8 cellular contexts compared by ENCODE assay signal in genomic region chr5:131164161-131164930, GRCh38. TPM values are rescaled to one million over a fixed set of nuclear protein-coding genes. Genes with fewer than 3 reads are reported as not detected.
DNase-seq lines count a peak whose midpoint lies in the region; ATAC-seq and TF ChIP-seq lines count a peak whose summit lies in the region.

No MANE protein-coding gene starts in this region.

- intact Hi-C loops in left cardiac atrium (cut with DNase I) = no loop called here

- H3K4me3 Mint-ChIP-seq in T-cell (peak overlapping the region; percentile 91 to 95 (median 94)), progenitor cell of endocrine pancreas (ENCODE audit: low read depth) (peak overlapping the region; percentile 84)

- ATAC-seq in T-cell (replicated peaks in 1 of 4) (peak; percentile 75 to 79 (median 78)), left cardiac atrium (peak; percentile 83 to 84)

- TF ChIP-seq CTCF in progenitor cell of endocrine pancreas (IDR thresholded peaks at IDR 0.05; ENCODE audit: unreplicated experiment) = no peak

- H3K27me3 Mint-ChIP-seq in T-cell = no peaks in the 10 kb centered on the region
- no peaks in the 10 kb centered on the region for H3K27me3 Mint-ChIP-seq in progenitor cell of endocrine pancreas

- peaks cover 31% of the 10 kb centered on the region for H3K36me3 Mint-ChIP-seq in T-cell
- peaks cover 18% of the 10 kb centered on the region for H3K36me3 Mint-ChIP-seq in progenitor cell of endocrine pancreas (ENCODE audit: insufficient read depth)

- H3K9me3 Mint-ChIP-seq in T-cell (no peaks in the 10 kb centered on the region), progenitor cell of endocrine pancreas (ENCODE audit: low read depth) (no peaks in the 10 kb centered on the region)

- POLR2A ChIA-PET in T-cell (lab: Charles Lee) = interaction anchor here in 1 of 2 donors (0.6 to 1.0 kb wide), 3 partner anchors 90 to 113 kb away, joined by 3 to 5 read pairs (median 3); no protein-coding TSS in a partner anchor

- peaks cover 3% of the 10 kb centered on the region for H3K36me3 ChIP-seq in urinary bladder (ENCODE audit: insufficient read depth)

- WGBS in urinary bladder = under 1% methylated on average over 57 of the region's 57 CpGs

- DNase-seq in GM03348 (ENCODE audit: low spot score) = peak; percentile 83
- peak; percentile 44 for DNase-seq in H4 (ENCODE audit: low spot score)
- DNase-seq in LHCN-M2 (ENCODE audit: low read depth) = peak; percentile 81
- DNase-seq in T-cell = peak; percentile 36 to 75 (median 64)
- peak; percentile 73 for DNase-seq in amniotic epithelial cell (ENCODE audit: low read depth)
- DNase-seq in left cardiac atrium = peak; percentile 69
- peak; percentile 46 for DNase-seq in progenitor cell of endocrine pancreas (ENCODE audit: low spot score, unreplicated experiment)

- H3K4me3 ChIP-seq in urinary bladder (ENCODE audit: low read depth, low read length) = peak overlapping the region; percentile 92

- H3K27ac Mint-ChIP-seq in T-cell (peak overlapping the region; percentile 85 to 95), progenitor cell of endocrine pancreas (peak overlapping the region; percentile 98)

- CTCF ChIA-PET in T-cell (lab: Charles Lee) = interaction anchor here (0.6 to 1.7 kb wide), 5 partner anchors 88 to 255 kb away, joined by 3 to 7 read pairs (median 5); partner anchors contain the start of gene CDC42SE2 (in 1 of the 2)

- H3K4me1 Mint-ChIP-seq in T-cell = peaks cover 45 to 60% (median 50%) of the 10 kb centered on the region in 3 donors
- peaks cover 10% of the 10 kb centered on the region for H3K4me1 Mint-ChIP-seq in progenitor cell of endocrine pancreas (ENCODE audit: low read depth)

- H3K27ac ChIP-seq in urinary bladder (ENCODE audit: low read depth) = peak overlapping the region; percentile 94

- H3K4me1 ChIP-seq in urinary bladder (ENCODE audit: insufficient read depth) = no peaks in the 10 kb centered on the region

RNA-seq across cellular contexts. Expression of gene HINT1, which starts 0.7 kb away (rescaled TPM):
- total RNA-seq in H4 (2014; rRNA removed; shearing (Covaris generic)) = 547 and 590 TPM in 2 replicates
- total RNA-seq in LHCN-M2 (2014; rRNA removed) (198 and 227 TPM in 2 replicates), T-cell (100 to 1,000 TPM; 204 to 240 (median 238) TPM), left cardiac atrium (100 to 1,000 TPM; 142 to 172 TPM), progenitor cell of endocrine pancreas (189 and 210 TPM in 2 replicates), urinary bladder (111 TPM)
- 544 TPM for polyA plus RNA-seq in LHCN-M2 (2012)
- 239 TPM for polyA plus RNA-seq in urinary bladder

RNA-seq across cellular contexts. Expression of gene LYRM7, which starts 6.4 kb away (rescaled TPM):
- total RNA-seq in H4 (2014; rRNA removed; shearing (Covaris generic)) = 3.7 and 8.2 TPM in 2 replicates
- 14.1 and 16.9 TPM in 2 replicates for total RNA-seq in LHCN-M2 (2014; rRNA removed)
- polyA plus RNA-seq in LHCN-M2 (2012) = 3.0 TPM
- 10 to 100 TPM in 3 of 5 donors, 1 to 10 TPM in 2; 7.5 to 17.0 (median 12.9) TPM for total RNA-seq in T-cell
- total RNA-seq in left cardiac atrium = 10 to 100 TPM; 16.8 to 18.9 TPM
- total RNA-seq in progenitor cell of endocrine pancreas = 5.9 and 6.1 TPM in 2 replicates
- 24.1 TPM for total RNA-seq in urinary bladder
- polyA plus RNA-seq in urinary bladder = 6.7 TPM

Comparison
In these comparisons a context has a peak if more than half of its experiments do, and no peak if none do; other contexts are left out.
1. Peak in every context shown above with its lines: DNase-seq, ATAC-seq, H3K4me3 ChIP-seq and H3K27ac ChIP-seq.